ENCODE assay signal across 32 cellular contexts in genomic region chr1:62452951-62453350, GRCh38. TPM values are rescaled to one million over a fixed set of nuclear protein-coding genes. Genes with fewer than 3 reads are reported as not detected.
DNase-seq lines count a peak whose midpoint lies in the region; ATAC-seq and TF ChIP-seq lines count a peak whose summit lies in the region.
"Had no signal": no experiment of that assay in that cellular context is flagged by ENCODE, and none has a peak within 500 bp of the region (broad histone marks: within the 10 kb centered on the region; RNA-seq: fewer than 3 reads in every experiment).

No MANE protein-coding gene starts in this region.

- H3K36me3 Mint-ChIP-seq in activated CD4-positive, alpha-beta T cell treated with anti-CD3 and anti-CD28 coated beads for 36 hours (ENCODE audit: low read depth) = peaks cover 47% of the 10 kb centered on the region
- H3K36me3 Mint-ChIP-seq in activated T-helper 1 cell treated with anti-CD3 and anti-CD28 coated beads, Interleukin-12 subunit alpha, Interleukin-12 subunit beta, Interleukin-2, Interleukin-4 antibody, amounts not matched to agents 30 ng/mL and 10 ng/mL and 1 ng/mL, durations not matched to agents 14 hours and 24 hours and 36 hours (ENCODE audit: low read depth) = peaks cover 26% of the 10 kb centered on the region

- peak overlapping the region; percentile 5 for H3K27ac Mint-ChIP-seq in activated CD4-positive, alpha-beta T cell treated with anti-CD3 and anti-CD28 coated beads for 36 hours
- H3K27ac Mint-ChIP-seq in activated T-helper 1 cell treated with anti-CD3 and anti-CD28 coated beads, Interleukin-12 subunit alpha, Interleukin-12 subunit beta, Interleukin-2, Interleukin-4 antibody, amounts not matched to agents 30 ng/mL and 10 ng/mL and 1 ng/mL, durations not matched to agents 14 hours and 24 hours and 36 hours = peak overlapping the region; percentile 34
- H3K27ac Mint-ChIP-seq: activated CD4-positive, alpha-beta memory T cell treated with anti-CD3 and anti-CD28 coated beads, Interleukin-2, amount 10 ng/mL, durations not matched to agents 7 days and 5 days; activated T-helper 2 cell treated with anti-CD3 and anti-CD28 coated beads, Interferon-gamma antibody, Interleukin-2, Interleukin-4, amounts not matched to agents 10 μg/mL and 5 μg/mL and 100 μg/mL, durations not matched to agents 14 hours and 24 hours and 36 hours; CD4-positive, alpha-beta T cell; memory B cell had no signal

- no peak overlapping the region for H3K14ac ChIP-seq in IMR-90 (replicated peaks; ENCODE audit: low read depth, low read length)

- dilution Hi-C loops in IMR-90 (cut with HindIII; ENCODE audit: low sequenced_read_pairs, unreplicated experiment) = no loop called here

- POLR2A ChIA-PET in activated CD4-positive, alpha-beta T cell treated with anti-CD3 and anti-CD28 coated beads for 36 hours (lab: Charles Lee) = interaction anchor here (0.7 kb wide), 1 partner anchor 27 kb away, joined by 4 read pairs; no protein-coding TSS in a partner anchor
- POLR2A ChIA-PET in IMR-90 (lab: Charles Lee; ENCODE audit: unreplicated experiment) = no interaction called here

- H3K9me3 ChIP-seq in IMR-90 (ENCODE audit: control insufficient read depth, insufficient read depth, low read length) = no peaks in the 10 kb centered on the region
- H3K9me3 ChIP-seq: heart right ventricle, ovary, Peyer's patch, SJSA1, stomach, tibial artery had no signal

- no peak overlapping the region for H2BK5ac ChIP-seq in IMR-90 (ENCODE audit: low read depth, low read length, poor library complexity, severe bottlenecking)

- peak; percentile 26 for ATAC-seq in activated CD4-positive, alpha-beta T cell treated with anti-CD3 and anti-CD28 coated beads for 36 hours
- ATAC-seq in IMR-90 (ENCODE audit: low read depth) (no peak; the same call in 1 of the 2 replicates), HG03175 (IDR thresholded peaks at IDR 0.05; ENCODE audit: unreplicated experiment) (no peak)
- ATAC-seq: activated CD4-positive, CD25-positive, alpha-beta regulatory T cell treated with anti-CD3 and anti-CD28 coated beads, Interleukin-2, amount 50 U/mL, for 24 hours; heart right ventricle had no signal

- no peak for TF ChIP-seq CTCF in IMR-90 (conservative IDR thresholded peaks at IDR 0.05; ENCODE audit: low read depth, low read length)

- H2AK9ac ChIP-seq in IMR-90 (replicated peaks; ENCODE audit: low read depth, low read length, poor library complexity) = no peak overlapping the region

- no TSS peak for BruUV-seq in IMR-90 (replicated peaks; lab: Mats Ljungman, UMichigan)

- no peak overlapping the region for H2BK20ac ChIP-seq in IMR-90 (ENCODE audit: low read depth, low read length)

- H3K27me3 Mint-ChIP-seq in activated CD4-positive, alpha-beta T cell treated with anti-CD3 and anti-CD28 coated beads for 36 hours = no peaks in the 10 kb centered on the region
- no peaks in the 10 kb centered on the region for H3K27me3 Mint-ChIP-seq in activated T-helper 1 cell treated with anti-CD3 and anti-CD28 coated beads, Interleukin-12 subunit alpha, Interleukin-12 subunit beta, Interleukin-2, Interleukin-4 antibody, amounts not matched to agents 30 ng/mL and 10 ng/mL and 1 ng/mL, durations not matched to agents 14 hours and 24 hours and 36 hours (ENCODE audit: insufficient read depth)
- H3K27me3 Mint-ChIP-seq: activated CD4-positive, alpha-beta memory T cell treated with anti-CD3 and anti-CD28 coated beads, Interleukin-2, amount 10 ng/mL, durations not matched to agents 7 days and 5 days; brain; CD4-positive, alpha-beta T cell; memory B cell had no signal

- H3K27me3 ChIP-seq in IMR-90 (ENCODE audit: control insufficient read depth, insufficient read depth, low read length) = no peaks in the 10 kb centered on the region
- H3K27me3 ChIP-seq: heart right ventricle, ovary, Peyer's patch, SJSA1, stomach, tibial artery had no signal

- CTCF ChIA-PET in activated CD4-positive, alpha-beta T cell treated with anti-CD3 and anti-CD28 coated beads for 36 hours (lab: Charles Lee) = no interaction called here
- CTCF ChIA-PET in IMR-90 (lab: Yijun Ruan, JAX) = no interaction called here

- peaks cover 11% of the 10 kb centered on the region for H3K4me1 Mint-ChIP-seq in activated CD4-positive, alpha-beta T cell treated with anti-CD3 and anti-CD28 coated beads for 36 hours
- H3K4me1 Mint-ChIP-seq in activated T-helper 1 cell treated with anti-CD3 and anti-CD28 coated beads, Interleukin-12 subunit alpha, Interleukin-12 subunit beta, Interleukin-2, Interleukin-4 antibody, amounts not matched to agents 30 ng/mL and 10 ng/mL and 1 ng/mL, durations not matched to agents 14 hours and 24 hours and 36 hours (ENCODE audit: low read depth) = peaks cover 28% of the 10 kb centered on the region
- H3K4me1 Mint-ChIP-seq: brain had no signal

- H3K9me3 Mint-ChIP-seq in activated CD4-positive, alpha-beta T cell treated with anti-CD3 and anti-CD28 coated beads for 36 hours (ENCODE audit: low read depth) = no peaks in the 10 kb centered on the region
- H3K9me3 Mint-ChIP-seq in activated T-helper 1 cell treated with anti-CD3 and anti-CD28 coated beads, Interleukin-12 subunit alpha, Interleukin-12 subunit beta, Interleukin-2, Interleukin-4 antibody, amounts not matched to agents 30 ng/mL and 10 ng/mL and 1 ng/mL, durations not matched to agents 14 hours and 24 hours and 36 hours = no peaks in the 10 kb centered on the region
- H3K9me3 Mint-ChIP-seq: activated CD4-positive, alpha-beta memory T cell treated with anti-CD3 and anti-CD28 coated beads, Interleukin-2, amount 10 ng/mL, durations not matched to agents 7 days and 5 days; activated T-helper 2 cell treated with anti-CD3 and anti-CD28 coated beads, Interferon-gamma antibody, Interleukin-2, Interleukin-4, amounts not matched to agents 10 μg/mL and 5 μg/mL and 100 μg/mL, durations not matched to agents 14 hours and 24 hours and 36 hours; brain; CD4-positive, alpha-beta T cell had no signal

- H4K91ac ChIP-seq in IMR-90 (ENCODE audit: insufficient read depth, low read depth, low read length) = no peak overlapping the region

- WGBS in IMR-90 (ENCODE audit: extremely low coverage in 2 of 2, insufficient read length in 1 of 2), 2 experiments = no CpG with 5 or more reads among the region's 1 CpG

- no peak overlapping the region for H3K9ac ChIP-seq in IMR-90 (ENCODE audit: low read depth, low read length)

- TF ChIP-seq RAD21 in IMR-90 (IDR thresholded peaks at IDR 0.05; ENCODE audit: low read length) = no peak

- no peak overlapping the region for H3K4me3 Mint-ChIP-seq in activated CD4-positive, alpha-beta T cell treated with anti-CD3 and anti-CD28 coated beads for 36 hours
- no peak overlapping the region for H3K4me3 Mint-ChIP-seq in activated T-helper 1 cell treated with anti-CD3 and anti-CD28 coated beads, Interleukin-12 subunit alpha, Interleukin-12 subunit beta, Interleukin-2, Interleukin-4 antibody, amounts not matched to agents 30 ng/mL and 10 ng/mL and 1 ng/mL, durations not matched to agents 14 hours and 24 hours and 36 hours
- H3K4me3 Mint-ChIP-seq: activated CD4-positive, alpha-beta memory T cell treated with anti-CD3 and anti-CD28 coated beads, Interleukin-2, amount 10 ng/mL, durations not matched to agents 7 days and 5 days; brain; CD4-positive, alpha-beta T cell; memory B cell had no signal

- H2AFZ ChIP-seq in IMR-90 (replicated peaks; ENCODE audit: low read length, poor library complexity) = no peak overlapping the region

- H3K56ac ChIP-seq in IMR-90 (ENCODE audit: extremely low read depth, insufficient read depth, low read length) = no peak overlapping the region

- in situ Hi-C loops in IMR-90 (cut with MboI; ENCODE audit: low sequenced_read_pairs) = no loop called here

- no peak overlapping the region for H3K4me2 ChIP-seq in IMR-90 (ENCODE audit: low read depth, low read length)

- H3K9me1 ChIP-seq in IMR-90 (ENCODE audit: insufficient read depth, low read length) = peaks cover 2% of the 10 kb centered on the region; the same call in 1 of the 2 replicates

- H3K18ac ChIP-seq in IMR-90 (ENCODE audit: low read depth, low read length) = no peak overlapping the region

- H3K27ac ChIP-seq in IMR-90 (ENCODE audit: insufficient read depth, low read length) = no peak overlapping the region
- H3K27ac ChIP-seq: 22Rv1, heart right ventricle, ovary, Peyer's patch, SJSA1, stomach, tibial artery had no signal

- peaks cover 33% of the 10 kb centered on the region for H3K36me3 ChIP-seq in IMR-90 (ENCODE audit: control insufficient read depth, insufficient read depth, low read length)
- H3K36me3 ChIP-seq: ovary had no signal

- H3K4ac ChIP-seq in IMR-90 (ENCODE audit: low read depth, low read length) = no peak overlapping the region

- TF ChIP-seq POLR2A in IMR-90 (IDR thresholded peaks at IDR 0.05; ENCODE audit: low read depth, low read length) = no peak

- H4K20me1 ChIP-seq in IMR-90 (ENCODE audit: insufficient read depth, low read length) = no peaks in the 10 kb centered on the region

- no peak overlapping the region for H3K4me3 ChIP-seq in IMR-90 (ENCODE audit: insufficient read depth, low read depth, low read length)
- H3K4me3 ChIP-seq: heart right ventricle, ovary, Peyer's patch, SJSA1, stomach, tibial artery had no signal

- H4K5ac ChIP-seq in IMR-90 (ENCODE audit: low read depth, low read length) = no peak overlapping the region

- intact Hi-C loops in activated CD4-positive, alpha-beta T cell treated with anti-CD3 and anti-CD28 coated beads for 36 hours (cut with DNase I, micrococcal nuclease) = loop anchor here in 1 of 2 experiments (2.0 kb wide), 1 partner anchor 14 kb away; no protein-coding TSS in a partner anchor
- intact Hi-C loops in IMR-90 (cut with micrococcal nuclease) = no loop called here
- intact Hi-C loops in activated T-helper 1 cell treated with anti-CD3 and anti-CD28 coated beads, Interleukin-12 subunit alpha, Interleukin-12 subunit beta, Interleukin-2, Interleukin-4 antibody, amounts not matched to agents 30 ng/mL and 10 ng/mL and 1 ng/mL, durations not matched to agents 14 hours and 24 hours and 36 hours (cut with micrococcal nuclease) = no loop called here

- no peak overlapping the region for H2BK120ac ChIP-seq in IMR-90 (ENCODE audit: low read depth, low read length)

- no peak for DNase-seq in activated CD4-positive, alpha-beta T cell treated with anti-CD3 and anti-CD28 coated beads for 36 hours
- no peak for DNase-seq in activated CD4-positive, alpha-beta T cell treated with anti-CD3 and anti-CD28 coated beads for 1 hour
- DNase-seq in IMR-90 (peak; percentile 56), kidney glomerular epithelial cell (lab: John Stamatoyannopoulos, UW) (peak; percentile 1)
- no peak for DNase-seq in activated T-helper 1 cell treated with anti-CD3 and anti-CD28 coated beads, Interleukin-12 subunit alpha, Interleukin-12 subunit beta, Interleukin-2, Interleukin-4 antibody, amounts not matched to agents 30 ng/mL and 10 ng/mL and 1 ng/mL, durations not matched to agents 14 hours and 24 hours and 36 hours (ENCODE audit: low spot score)
- DNase-seq in effector CD8-positive, alpha-beta T cell (lab: John Stamatoyannopoulos, UW) = no peak
- no peak for DNase-seq in activated effector memory CD4-positive, alpha-beta T cell treated with Interleukin-2 at 50 U/mL for 16 hours
- DNase-seq: activated CD4-positive, alpha-beta memory T cell treated with anti-CD3 and anti-CD28 coated beads, Interleukin-2, amount 10 ng/mL, durations not matched to agents 7 days and 5 days; activated CD8-positive, alpha-beta memory T cell treated with anti-CD3 and anti-CD28 coated beads, Interleukin-2, amount 50 U/mL, for 48 hours; AML-193; CD4-positive, alpha-beta T cell; erythroblast; H7; heart right ventricle; MV-4-11; NCI-H1694 treated with DMSO at 0.1 percent for 48 hours; NCI-H2171 treated with DMSO at 0.1 percent for 48 hours; NCI-H524 treated with DMSO at 0.1 percent for 48 hours; ovary; Peyer's patch; retina; small intestine; stomach; T-helper 1 cell; tibial artery had no signal

- no peak overlapping the region for H2AK5ac ChIP-seq in IMR-90 (ENCODE audit: low read depth, low read length)

- no peaks in the 10 kb centered on the region for H3K4me1 ChIP-seq in IMR-90 (ENCODE audit: control insufficient read depth, insufficient read depth, low read length)
- H3K4me1 ChIP-seq: Peyer's patch, tibial artery had no signal

- peaks cover 7% of the 10 kb centered on the region in 2 experiments; a peak in 3 of 4 replicates for H3K79me1 ChIP-seq in IMR-90 (ENCODE audit: low read depth in 1 of 2, low read length in 2 of 2)

- H2BK15ac ChIP-seq in IMR-90 (ENCODE audit: low read depth, low read length) = no peak overlapping the region

- no peak overlapping the region for H4K8ac ChIP-seq in IMR-90 (ENCODE audit: low read depth in 2 of 2, low read length in 2 of 2)

- no peak overlapping the region for H3K23ac ChIP-seq in IMR-90 (ENCODE audit: low read depth, low read length)

RNA-seq across cellular contexts. Expression of gene USP1, which starts 16.1 kb away (rescaled TPM):
- total RNA-seq in activated CD4-positive, alpha-beta T cell treated with anti-CD3 and anti-CD28 coated beads for 36 hours = 10 to 100 TPM; 62.4 to 73.4 TPM
- total RNA-seq in IMR-90 (2012; rRNA removed) = 9.7 and 26.1 TPM in 2 replicates
- polyA plus RNA-seq in IMR-90 (2012; rRNA removed) = 5.9 and 7.5 TPM in 2 replicates
- polyA plus RNA-seq in IMR-90 (2012; cell fraction: cytosol; rRNA removed) = 1.6 and 2.5 TPM in 2 replicates
- 1.1 and 2.2 TPM in 2 replicates for polyA plus RNA-seq in IMR-90 (2012; cell fraction: nucleus; rRNA removed; ENCODE audit: low replicate concordance)
- total RNA-seq in activated T-helper 1 cell treated with anti-CD3 and anti-CD28 coated beads, Interleukin-12 subunit alpha, Interleukin-12 subunit beta, Interleukin-2, Interleukin-4 antibody, amounts not matched to agents 30 ng/mL and 10 ng/mL and 1 ng/mL, durations not matched to agents 14 hours and 24 hours and 36 hours = 77.8 and 78.7 TPM in 2 replicates

Comparison
In these comparisons a context has a peak if more than half of its experiments do, and no peak if none do; other contexts are left out.
1. DNase-seq: peak in IMR-90 (single experiment) and kidney glomerular epithelial cell (single experiment); none in activated CD4-positive, alpha-beta T cell treated with anti-CD3 and anti-CD28 coated beads for 36 hours (single experiment), activated CD4-positive, alpha-beta T cell treated with anti-CD3 and anti-CD28 coated beads for 1 hour (single experiment), activated T-helper 1 cell treated with anti-CD3 and anti-CD28 coated beads, Interleukin-12 subunit alpha, Interleukin-12 subunit beta, Interleukin-2, Interleukin-4 antibody, amounts not matched to agents 30 ng/mL and 10 ng/mL and 1 ng/mL, durations not matched to agents 14 hours and 24 hours and 36 hours (single experiment), effector CD8-positive, alpha-beta T cell (single experiment) and activated effector memory CD4-positive, alpha-beta T cell treated with Interleukin-2 at 50 U/mL for 16 hours (single experiment).